1 cellular context compared by ENCODE assay signal in the genomic region with DNA sequence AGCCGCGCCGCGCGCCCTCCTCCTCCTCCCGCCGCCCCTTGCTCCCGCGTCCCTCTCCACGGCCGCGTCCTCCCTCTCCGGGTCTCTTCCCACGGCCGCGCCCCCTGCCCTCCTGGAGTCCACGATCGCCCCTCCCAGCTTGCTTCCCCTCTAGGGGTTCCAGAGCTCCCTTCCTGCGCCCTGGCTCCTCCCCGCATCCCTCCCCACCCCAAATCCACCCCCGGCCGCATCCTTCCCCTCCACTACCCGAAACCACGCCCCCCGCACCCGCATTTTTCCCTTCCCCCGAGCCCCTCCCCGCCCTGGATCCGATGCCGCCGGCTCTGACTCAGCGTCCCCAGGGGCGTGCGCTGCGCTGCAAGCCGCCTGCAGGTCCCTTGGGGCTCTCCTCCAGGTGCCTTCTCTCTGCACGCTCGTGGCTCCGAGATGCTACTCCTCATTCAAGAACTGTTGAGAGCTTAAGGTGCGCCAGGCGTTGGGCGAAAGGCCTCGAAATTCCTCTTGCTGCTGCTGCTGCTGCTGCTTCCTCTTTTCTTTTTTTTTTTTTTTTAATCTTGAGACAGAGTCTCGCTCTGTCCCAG.
TF ChIP-seq lines count a peak whose summit lies in the region.

No MANE protein-coding gene starts in this region.

TF ChIP-seq in HCT116, 20 proteins besides CTCF, POLR2A, EP300 and RAD21 (continued from another document):
- TF ChIP-seq, protein P1, sequence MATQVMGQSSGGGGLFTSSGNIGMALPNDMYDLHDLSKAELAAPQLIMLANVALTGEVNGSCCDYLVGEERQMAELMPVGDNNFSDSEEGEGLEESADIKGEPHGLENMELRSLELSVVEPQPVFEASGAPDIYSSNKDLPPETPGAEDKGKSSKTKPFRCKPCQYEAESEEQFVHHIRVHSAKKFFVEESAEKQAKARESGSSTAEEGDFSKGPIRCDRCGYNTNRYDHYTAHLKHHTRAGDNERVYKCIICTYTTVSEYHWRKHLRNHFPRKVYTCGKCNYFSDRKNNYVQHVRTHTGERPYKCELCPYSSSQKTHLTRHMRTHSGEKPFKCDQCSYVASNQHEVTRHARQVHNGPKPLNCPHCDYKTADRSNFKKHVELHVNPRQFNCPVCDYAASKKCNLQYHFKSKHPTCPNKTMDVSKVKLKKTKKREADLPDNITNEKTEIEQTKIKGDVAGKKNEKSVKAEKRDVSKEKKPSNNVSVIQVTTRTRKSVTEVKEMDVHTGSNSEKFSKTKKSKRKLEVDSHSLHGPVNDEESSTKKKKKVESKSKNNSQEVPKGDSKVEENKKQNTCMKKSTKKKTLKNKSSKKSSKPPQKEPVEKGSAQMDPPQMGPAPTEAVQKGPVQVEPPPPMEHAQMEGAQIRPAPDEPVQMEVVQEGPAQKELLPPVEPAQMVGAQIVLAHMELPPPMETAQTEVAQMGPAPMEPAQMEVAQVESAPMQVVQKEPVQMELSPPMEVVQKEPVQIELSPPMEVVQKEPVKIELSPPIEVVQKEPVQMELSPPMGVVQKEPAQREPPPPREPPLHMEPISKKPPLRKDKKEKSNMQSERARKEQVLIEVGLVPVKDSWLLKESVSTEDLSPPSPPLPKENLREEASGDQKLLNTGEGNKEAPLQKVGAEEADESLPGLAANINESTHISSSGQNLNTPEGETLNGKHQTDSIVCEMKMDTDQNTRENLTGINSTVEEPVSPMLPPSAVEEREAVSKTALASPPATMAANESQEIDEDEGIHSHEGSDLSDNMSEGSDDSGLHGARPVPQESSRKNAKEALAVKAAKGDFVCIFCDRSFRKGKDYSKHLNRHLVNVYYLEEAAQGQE (IDR thresholded peaks at IDR 0.05; ENCODE audit: low read depth) = no peak
- TF ChIP-seq SRF (IDR thresholded peaks at IDR 0.05; ENCODE audit: low read depth) = no peak
- no peak for TF ChIP-seq ZNF274 (IDR thresholded peaks at IDR 0.05; ENCODE audit: low read depth, low read length)
- TF ChIP-seq ZFX (IDR thresholded peaks at IDR 0.05) = no peak
- TF ChIP-seq CEBPB (IDR thresholded peaks at IDR 0.05; ENCODE audit: low read depth) = no peak
- no peak for TF ChIP-seq SIN3A (IDR thresholded peaks at IDR 0.05; ENCODE audit: low read depth)
- TF ChIP-seq TCF7L2 (IDR thresholded peaks at IDR 0.05; ENCODE audit: borderline replicate concordance, extremely low read depth, insufficient read depth, insufficient read length) = no peak
- TF ChIP-seq, protein P2, sequence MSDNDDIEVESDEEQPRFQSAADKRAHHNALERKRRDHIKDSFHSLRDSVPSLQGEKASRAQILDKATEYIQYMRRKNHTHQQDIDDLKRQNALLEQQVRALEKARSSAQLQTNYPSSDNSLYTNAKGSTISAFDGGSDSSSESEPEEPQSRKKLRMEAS (IDR thresholded peaks at IDR 0.05) = no peak
